Comparison of ENCODE assay signal across 17 cellular contexts in genomic region chr9:129904734-129905133, GRCh38.
DNase-seq lines count a peak whose midpoint lies in the region; ATAC-seq and FAIRE-seq lines count a peak whose summit lies in the region.
"Had no signal": no experiment of that assay in that cellular context is flagged by ENCODE, and none has a peak within 500 bp of the region (broad histone marks: within the 10 kb centered on the region; RNA-seq: fewer than 3 reads in every experiment).

No MANE protein-coding gene starts in this region.

- H3K36me3 Mint-ChIP-seq in activated naive CD4-positive, alpha-beta T cell treated with anti-CD3 and anti-CD28 coated beads, Interleukin-2, amount 50 U/mL, for 24 hours: peaks cover 19% of the 10 kb centered on the region
- peaks cover 68% of the 10 kb centered on the region for H3K36me3 Mint-ChIP-seq in activated naive CD8-positive, alpha-beta T cell treated with anti-CD3 and anti-CD28 coated beads, Interleukin-2, amount 10 ng/mL, durations not matched to agents 7 days and 5 days
- peaks cover 86% of the 10 kb centered on the region for H3K36me3 Mint-ChIP-seq in stimulated activated memory B cell treated with anti-CD40 and anti-IgM and Interleukin-4, amounts not matched to agents 10 μg/mL and 1 μg/mL and 100 μg/mL, for 72 hours

- POLR2A ChIA-PET in activated naive CD8-positive, alpha-beta T cell treated with anti-CD3 and anti-CD28 coated beads, Interleukin-2, amount 10 ng/mL, durations not matched to agents 7 days and 5 days (lab: Charles Lee): interaction anchor here (1.0 kb wide), 1 partner anchor 9 kb away, joined by 3 read pairs; no protein-coding TSS in a partner anchor

- no peaks in the 10 kb centered on the region for H3K9me3 Mint-ChIP-seq in activated naive CD4-positive, alpha-beta T cell treated with anti-CD3 and anti-CD28 coated beads, Interleukin-2, amount 50 U/mL, for 24 hours
- H3K9me3 Mint-ChIP-seq in activated naive CD8-positive, alpha-beta T cell treated with anti-CD3 and anti-CD28 coated beads, Interleukin-2, amount 10 ng/mL, durations not matched to agents 7 days and 5 days: no peaks in the 10 kb centered on the region
- H3K9me3 Mint-ChIP-seq in stimulated activated memory B cell treated with anti-CD40 and anti-IgM and Interleukin-4, amounts not matched to agents 10 μg/mL and 1 μg/mL and 100 μg/mL, for 72 hours: no peaks in the 10 kb centered on the region
- H3K9me3 Mint-ChIP-seq: naive B cell had no signal

- peak overlapping the region; percentile 74 for H3K27ac Mint-ChIP-seq in activated naive CD4-positive, alpha-beta T cell treated with anti-CD3 and anti-CD28 coated beads, Interleukin-2, amount 50 U/mL, for 24 hours
- H3K27ac Mint-ChIP-seq in activated naive CD8-positive, alpha-beta T cell treated with anti-CD3 and anti-CD28 coated beads, Interleukin-2, amount 10 ng/mL, durations not matched to agents 7 days and 5 days: peak overlapping the region; percentile 42
- H3K27ac Mint-ChIP-seq in stimulated activated memory B cell treated with anti-CD40 and anti-IgM and Interleukin-4, amounts not matched to agents 10 μg/mL and 1 μg/mL and 100 μg/mL, for 72 hours: peak overlapping the region; percentile 63

- H3K27me3 Mint-ChIP-seq in activated naive CD4-positive, alpha-beta T cell treated with anti-CD3 and anti-CD28 coated beads, Interleukin-2, amount 50 U/mL, for 24 hours: no peaks in the 10 kb centered on the region
- H3K27me3 Mint-ChIP-seq in activated naive CD8-positive, alpha-beta T cell treated with anti-CD3 and anti-CD28 coated beads, Interleukin-2, amount 10 ng/mL, durations not matched to agents 7 days and 5 days: no peaks in the 10 kb centered on the region
- H3K27me3 Mint-ChIP-seq in stimulated activated memory B cell treated with anti-CD40 and anti-IgM and Interleukin-4, amounts not matched to agents 10 μg/mL and 1 μg/mL and 100 μg/mL, for 72 hours: no peaks in the 10 kb centered on the region
- H3K27me3 Mint-ChIP-seq: naive B cell had no signal

- H3K4me1 Mint-ChIP-seq in activated naive CD4-positive, alpha-beta T cell treated with anti-CD3 and anti-CD28 coated beads, Interleukin-2, amount 50 U/mL, for 24 hours: peaks cover 13% of the 10 kb centered on the region
- H3K4me1 Mint-ChIP-seq in activated naive CD8-positive, alpha-beta T cell treated with anti-CD3 and anti-CD28 coated beads, Interleukin-2, amount 10 ng/mL, durations not matched to agents 7 days and 5 days: peaks cover 23% of the 10 kb centered on the region
- H3K4me1 Mint-ChIP-seq in stimulated activated memory B cell treated with anti-CD40 and anti-IgM and Interleukin-4, amounts not matched to agents 10 μg/mL and 1 μg/mL and 100 μg/mL, for 72 hours: peaks cover 66% of the 10 kb centered on the region

- FAIRE-seq in RCC 7860 (lab: Jason Lieb, UNC): peak; percentile 67
- FAIRE-seq: islet of Langerhans had no signal

- no peak for ATAC-seq in activated naive CD8-positive, alpha-beta T cell treated with anti-CD3 and anti-CD28 coated beads, Interleukin-2, amount 10 ng/mL, durations not matched to agents 7 days and 5 days (ENCODE audit: low read depth)
- ATAC-seq in stimulated activated memory B cell treated with anti-CD40 and anti-IgM and Interleukin-4, amounts not matched to agents 10 μg/mL and 1 μg/mL and 100 μg/mL, for 72 hours: no peak
- ATAC-seq: stimulated activated naive CD8-positive, alpha-beta T cell treated with anti-CD3 and anti-CD28 coated beads, Interleukin-15, Interleukin-2, amounts not matched to agents 100 U/mL and 50 U/mL, for 24 hours had no signal

- no peak for DNase-seq in activated naive CD4-positive, alpha-beta T cell treated with anti-CD3 and anti-CD28 coated beads, Interleukin-2, amount 50 U/mL, for 16 hours
- DNase-seq in RCC 7860 (ENCODE audit: low spot score) (no peak), globus pallidus (ENCODE audit: low spot score) (no peak), retina (no peak), dedifferentiated amniotic fluid mesenchymal stem cell (ENCODE audit: extremely low spot score) (no peak)
- DNase-seq in activated naive CD8-positive, alpha-beta T cell treated with anti-CD3 and anti-CD28 coated beads, Interleukin-2, amount 10 ng/mL, durations not matched to agents 7 days and 5 days: no peak
- DNase-seq: brain microvascular endothelial cell; naive B cell; NCI-H1105; NCI-H2107; NCI-H526; posterior cingulate gyrus; stimulated activated naive CD8-positive, alpha-beta T cell treated with anti-CD3 and anti-CD28 coated beads, Interleukin-15, Interleukin-2, amounts not matched to agents 100 U/mL and 50 U/mL, for 24 hours; trophoblast cell had no signal

- no peak overlapping the region for H3K4me3 Mint-ChIP-seq in activated naive CD4-positive, alpha-beta T cell treated with anti-CD3 and anti-CD28 coated beads, Interleukin-2, amount 50 U/mL, for 24 hours
- H3K4me3 Mint-ChIP-seq in activated naive CD8-positive, alpha-beta T cell treated with anti-CD3 and anti-CD28 coated beads, Interleukin-2, amount 10 ng/mL, durations not matched to agents 7 days and 5 days: no peak overlapping the region
- no peak overlapping the region for H3K4me3 Mint-ChIP-seq in stimulated activated memory B cell treated with anti-CD40 and anti-IgM and Interleukin-4, amounts not matched to agents 10 μg/mL and 1 μg/mL and 100 μg/mL, for 72 hours
